In the genomic region with DNA sequence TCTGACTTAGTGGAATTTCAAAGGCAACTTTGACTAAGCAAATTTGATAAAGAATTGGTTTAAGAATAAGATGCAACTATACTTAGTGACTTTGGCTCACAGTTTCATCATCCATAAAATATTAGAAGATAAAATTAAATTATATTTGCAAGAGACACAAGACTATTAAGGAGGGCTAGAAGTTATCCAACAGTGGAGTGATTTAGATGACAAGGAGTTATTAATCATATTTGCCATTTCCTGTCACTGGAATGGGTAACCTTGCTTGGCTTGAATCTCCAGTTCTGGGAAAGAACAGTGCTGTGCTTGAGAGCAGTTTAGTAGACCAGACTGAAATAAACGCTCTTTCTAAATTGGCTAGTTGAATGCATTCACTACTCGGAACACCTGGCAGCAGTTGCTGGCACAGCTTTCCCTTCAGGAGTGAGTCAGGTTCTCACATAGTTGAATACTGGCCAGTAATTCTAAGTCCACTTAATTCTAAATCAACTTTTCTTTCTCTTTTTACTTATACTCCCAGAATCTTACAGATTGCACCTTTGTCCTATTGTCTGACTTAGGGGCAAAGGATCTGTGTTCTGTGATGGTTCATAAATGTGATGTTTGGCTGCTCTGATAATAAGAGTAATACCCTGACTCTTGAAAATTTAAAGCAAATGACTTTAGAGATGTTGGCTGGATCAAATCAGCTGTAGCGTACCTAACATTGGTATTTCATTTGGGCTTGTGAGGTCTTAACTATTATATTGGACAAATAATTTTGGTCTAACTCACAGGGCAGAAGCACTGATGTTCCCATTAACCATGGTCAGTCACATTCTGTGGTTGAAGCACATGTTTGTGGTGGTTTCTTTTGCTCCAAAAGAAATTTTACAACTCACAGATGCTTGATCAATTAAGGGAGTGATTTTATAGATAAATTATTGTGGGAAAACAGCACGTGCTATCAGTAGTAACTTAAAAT, we compare ENCODE assay signal across 1 cellular context.
TF ChIP-seq lines count a peak whose summit lies in the region.

No MANE protein-coding gene starts in this region.

TF ChIP-seq in HepG2, 621 proteins besides CTCF, POLR2A, EP300 and RAD21:
- no peak for TF ChIP-seq SMYD3 (CRISPR knock-in tag; IDR thresholded peaks at IDR 0.05)
- TF ChIP-seq, protein P1, sequence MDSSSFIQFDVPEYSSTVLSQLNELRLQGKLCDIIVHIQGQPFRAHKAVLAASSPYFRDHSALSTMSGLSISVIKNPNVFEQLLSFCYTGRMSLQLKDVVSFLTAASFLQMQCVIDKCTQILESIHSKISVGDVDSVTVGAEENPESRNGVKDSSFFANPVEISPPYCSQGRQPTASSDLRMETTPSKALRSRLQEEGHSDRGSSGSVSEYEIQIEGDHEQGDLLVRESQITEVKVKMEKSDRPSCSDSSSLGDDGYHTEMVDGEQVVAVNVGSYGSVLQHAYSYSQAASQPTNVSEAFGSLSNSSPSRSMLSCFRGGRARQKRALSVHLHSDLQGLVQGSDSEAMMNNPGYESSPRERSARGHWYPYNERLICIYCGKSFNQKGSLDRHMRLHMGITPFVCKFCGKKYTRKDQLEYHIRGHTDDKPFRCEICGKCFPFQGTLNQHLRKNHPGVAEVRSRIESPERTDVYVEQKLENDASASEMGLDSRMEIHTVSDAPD (CRISPR knock-in tag; IDR thresholded peaks at IDR 0.05): no peak
- no peak for TF ChIP-seq ESRRA (CRISPR knock-in tag; IDR thresholded peaks at IDR 0.05; ENCODE audit: low read depth)
- TF ChIP-seq SATB2 (CRISPR knock-in tag; IDR thresholded peaks at IDR 0.05): no peak
- no peak for TF ChIP-seq HOXA9 (CRISPR knock-in tag; IDR thresholded peaks at IDR 0.05; ENCODE audit: borderline replicate concordance)
- no peak for TF ChIP-seq ZFAT (CRISPR knock-in tag; conservative IDR thresholded peaks at IDR 0.05)
- TF ChIP-seq ETV6 (CRISPR knock-in tag; conservative IDR thresholded peaks at IDR 0.05): no peak
- TF ChIP-seq ZBTB38 (CRISPR knock-in tag; IDR thresholded peaks at IDR 0.05): no peak
